ENCODE assay signal across 15 cellular contexts in the genomic region with DNA sequence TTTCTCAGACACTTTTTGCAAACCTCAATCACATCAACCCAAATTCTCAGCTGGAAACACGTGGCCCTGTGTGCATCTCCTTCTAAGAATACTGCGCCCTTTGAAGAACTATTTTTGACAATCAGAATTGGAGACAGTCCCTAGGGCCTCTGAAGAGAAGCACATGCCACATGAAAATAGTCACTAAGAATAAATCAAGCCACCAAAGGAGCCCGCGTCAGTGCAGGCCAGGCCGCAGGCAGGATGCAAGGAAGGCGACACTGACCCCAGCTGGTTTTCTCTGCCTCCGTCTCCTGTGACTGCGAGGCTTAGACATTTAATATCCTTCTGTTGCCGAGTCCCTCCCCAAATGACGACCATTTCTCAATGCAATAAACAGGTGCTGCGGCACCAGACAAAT.
A peak's percentile ranks its signal among the peaks of the same experiment; 100 is the strongest.
DNase-seq lines count a peak whose midpoint lies in the region; ATAC-seq, FAIRE-seq and TF ChIP-seq lines count a peak whose summit lies in the region.
"Had no signal": no experiment of that assay in that cellular context is flagged by ENCODE, and none has a peak within 500 bp of the region (broad histone marks: within the 10 kb centered on the region; RNA-seq: fewer than 3 reads in every experiment).

No MANE protein-coding gene starts in this region.

- H4K91ac ChIP-seq in H9 (ENCODE audit: insufficient read length, low read depth, low read length) = no peak overlapping the region
- H4K91ac ChIP-seq in H1 (replicated peaks; ENCODE audit: insufficient read length, low read length) = no peak overlapping the region

- no peak for ATAC-seq in GM18520 (IDR thresholded peaks at IDR 0.05; ENCODE audit: unreplicated experiment)

- H3K56ac ChIP-seq in H9 (ENCODE audit: insufficient read length, low read depth, low read length) (no peak overlapping the region), H1 (replicated peaks; ENCODE audit: insufficient read length, low read depth, low read length) (no peak overlapping the region)

- no peaks in the 10 kb centered on the region for H4K20me1 ChIP-seq in H9 (ENCODE audit: control insufficient read depth, insufficient read depth, insufficient read length)
- H4K20me1 ChIP-seq in H1 (replicated peaks in 1 of 2; ENCODE audit: control insufficient read depth in 1 of 2, insufficient read depth in 2 of 2, low read length in 2 of 2) = no peaks in the 10 kb centered on the region

- no peak overlapping the region for H2BK5ac ChIP-seq in H9 (ENCODE audit: insufficient read length, low read length)
- H2BK5ac ChIP-seq in H1 (ENCODE audit: low read depth, low read length) = no peak overlapping the region

- H3T11ph ChIP-seq in H9 (ENCODE audit: low read length) = no peak overlapping the region

- H3K14ac ChIP-seq in H9 (ENCODE audit: insufficient read depth, low read length) (no peak overlapping the region), H1 (ENCODE audit: insufficient read length) (no peak overlapping the region)

- no peak overlapping the region for H3K4me2 ChIP-seq in H9 (ENCODE audit: insufficient read depth, insufficient read length, low read length)
- H3K4me2 ChIP-seq in H1 (ENCODE audit: insufficient read depth in 1 of 2, low read depth in 2 of 2, low read length in 2 of 2) = no peak overlapping the region

- H3K79me1 ChIP-seq in H9 (ENCODE audit: insufficient read depth, low read depth, low read length, poor library complexity, severe bottlenecking) = no peaks in the 10 kb centered on the region
- H3K79me1 ChIP-seq in H1 (ENCODE audit: low read depth, low read length) = no peaks in the 10 kb centered on the region

- H3K27me3 Mint-ChIP-seq in H9 (ENCODE audit: low read depth) = no peaks in the 10 kb centered on the region; the same call in 1 of the 2 replicates
- H3K27me3 Mint-ChIP-seq in nephron (ENCODE audit: low read depth) = peaks cover 14% of the 10 kb centered on the region

- H3K23ac ChIP-seq in H9 (ENCODE audit: insufficient read length, low read depth, low read length) (no peak overlapping the region), H1 (ENCODE audit: insufficient read length) (no peak overlapping the region)

- FAIRE-seq in H1 (lab: Jason Lieb, UNC) (no peak), H54 (lab: Jason Lieb, UNC) (no peak)
- FAIRE-seq: keratinocyte had no signal

- peak; percentile 36 to 49 for TF ChIP-seq RAD21 in H1 (IDR thresholded peaks at IDR 0.05 in 1 of 2, conservative IDR thresholded peaks at IDR 0.05 in 1 of 2; ENCODE audit: low read depth in 2 of 2, low read length in 2 of 2)

- H3K9ac ChIP-seq in H9 (ENCODE audit: extremely low read depth, insufficient read length, low read length) (no peak overlapping the region), H1 (replicated peaks in 1 of 4; ENCODE audit: extremely low read depth in 1 of 4, low read depth in 3 of 4, low read length in 3 of 4) (no peak overlapping the region)

- H2AK5ac ChIP-seq in H9 (ENCODE audit: insufficient read length, low read length) = no peak overlapping the region
- H2AK5ac ChIP-seq in H1 (ENCODE audit: low read depth, low read length) = no peak overlapping the region

- H3K9me3 ChIP-seq in H9 (ENCODE audit: control insufficient read depth, low read depth, low read length) (no peaks in the 10 kb centered on the region), H1 (ENCODE audit: insufficient read depth in 2 of 2, low read depth in 1 of 2, low read length in 1 of 2) (no peaks in the 10 kb centered on the region)

- POLR2A ChIA-PET in H1 (lab: Charles Lee; ENCODE audit: partially characterized antibody) = interaction anchor here (0.5 kb wide), 1 partner anchor 35 kb away, joined by 3 read pairs; no protein-coding TSS in a partner anchor

- CTCF ChIA-PET in H1 (lab: Charles Lee; ENCODE audit: partially characterized antibody) = interaction anchor here (0.6 to 2.9 kb wide), 4 partner anchors 27 to 1220 kb away, joined by 3 to 7 read pairs (median 4); no protein-coding TSS in a partner anchor

- H2BK20ac ChIP-seq in H9 (ENCODE audit: low read depth, low read length, poor library complexity, severe bottlenecking) (no peak overlapping the region), H1 (ENCODE audit: low read length) (no peak overlapping the region)

- no peak for TF ChIP-seq EP300 in H1 (IDR thresholded peaks at IDR 0.05; ENCODE audit: borderline replicate concordance in 1 of 2, low read depth in 2 of 2, low read length in 2 of 2)

- H4K5ac ChIP-seq in H9 (ENCODE audit: insufficient read length, low read depth, low read length) (no peak overlapping the region), H1 (ENCODE audit: insufficient read length, low read depth, low read length) (no peak overlapping the region)

- no peak overlapping the region for H3K4me3 ChIP-seq in H1 (ENCODE audit: extremely low read depth in 1 of 4, insufficient read depth in 2 of 4, low read depth in 3 of 4, low read length in 4 of 4)

- H3K79me2 ChIP-seq in H9 (ENCODE audit: insufficient read depth, low read length) (no peaks in the 10 kb centered on the region), H1 (ENCODE audit: control insufficient read depth in 1 of 2, insufficient read depth in 2 of 2, low read length in 2 of 2) (no peaks in the 10 kb centered on the region)

- no CpG with 5 or more reads among the region's 11 CpGs for WGBS in H9 (ENCODE audit: extremely low coverage, insufficient read length, low lambda C conversion rate)
- 87% methylated on average over 11 of the region's 11 CpGs; no CpG with 5 or more reads in 1 of the 2 experiments for WGBS in H1 (ENCODE audit: extremely low coverage in 1 of 2, insufficient coverage in 1 of 2, insufficient read length in 1 of 2, insufficient replicate concordance in 2 of 2, low coverage in 1 of 2, low lambda C conversion rate in 2 of 2, missing lambda C conversion rate in 1 of 2), 2 experiments

- H3K36me3 Mint-ChIP-seq in H9 (ENCODE audit: insufficient read depth in 1 of 3, low read depth in 3 of 3) (no peaks in the 10 kb centered on the region), nephron (ENCODE audit: low read depth) (no peaks in the 10 kb centered on the region)

- H3K27ac ChIP-seq in H9 (ENCODE audit: insufficient read length, low read depth, low read length) = no peak overlapping the region
- H3K27ac ChIP-seq in H1 (ENCODE audit: low read depth, low read length) = no peak overlapping the region

- H3K9me3 Mint-ChIP-seq in H9 (no peaks in the 10 kb centered on the region; a peak in 1 of 5 replicates), nephron (no peaks in the 10 kb centered on the region)

- H3K18ac ChIP-seq in H9 (ENCODE audit: insufficient read length, low read depth, low read length) (no peak overlapping the region), H1 (ENCODE audit: extremely low read depth, low read length) (no peak overlapping the region)

- H2AFZ ChIP-seq in H9 (ENCODE audit: low read length) = no peak overlapping the region
- H2AFZ ChIP-seq in H1 (ENCODE audit: low read length) = peak overlapping the region; percentile 79

- H3K27ac Mint-ChIP-seq in H9 = no peak overlapping the region
- peak overlapping the region in 2 of 3 experiments; percentile 57 to 86 for H3K27ac Mint-ChIP-seq in nephron
- H3K27ac Mint-ChIP-seq: activated T-helper 2 cell treated with anti-CD3 and anti-CD28 coated beads, Interferon-gamma antibody, Interleukin-2, Interleukin-4, amounts not matched to agents 10 μg/mL and 5 μg/mL and 100 μg/mL, durations not matched to agents 14 hours and 24 hours and 36 hours had no signal

- H2BK12ac ChIP-seq in H9 (ENCODE audit: insufficient read length, low read depth, low read length) (no peak overlapping the region), H1 (ENCODE audit: low read depth, low read length) (no peak overlapping the region)

- no peak overlapping the region for H3K4me3 Mint-ChIP-seq in H9
- peak overlapping the region in 1 of 3 experiments; percentile 15 for H3K4me3 Mint-ChIP-seq in nephron

- peaks cover 3 to 13% of the 10 kb centered on the region in 2 experiments for H3K4me1 Mint-ChIP-seq in H9
- H3K4me1 Mint-ChIP-seq in nephron = peaks cover 26% of the 10 kb centered on the region

- DNase-seq in AG08395 (ENCODE audit: low spot score) = peak; percentile 48
- peak; percentile 41 for DNase-seq in H9
- peak in 1 of 2 experiments; percentile 47 for DNase-seq in H1 (ENCODE audit: low read depth in 1 of 2, low spot score in 2 of 2)
- DNase-seq in H54 (ENCODE audit: insufficient read length, low spot score) = no peak
- DNase-seq in COLO829 (ENCODE audit: low spot score) = no peak
- DNase-seq in NCI-H510A treated with DMSO at 0.1 percent for 48 hours (lab: John Stamatoyannopoulos, UW) = no peak
- DNase-seq: activated CD4-positive, alpha-beta T cell treated with anti-CD3 and anti-CD28 coated beads for 1 hour; COR-L47; NCI-H1694; stimulated activated CD4-positive, alpha-beta T cell treated with anti-CD3 and anti-CD28 coated beads, Interleukin-4, amount 100 ng/mL, for 4 hours; T-helper 2 cell had no signal

- H3K27me3 ChIP-seq in H9 (ENCODE audit: insufficient read depth, low read length) (no peaks in the 10 kb centered on the region), H1 (replicated peaks in 1 of 4; ENCODE audit: control insufficient read depth in 3 of 4, extremely low read depth in 1 of 4, insufficient read depth in 3 of 4, low read length in 3 of 4) (no peaks in the 10 kb centered on the region)

- no peaks in the 10 kb centered on the region for H3K36me3 ChIP-seq in H1 (ENCODE audit: control insufficient read depth in 2 of 4, insufficient read depth in 4 of 4, low read length in 3 of 4)

- TF ChIP-seq CTCF in H9 (conservative IDR thresholded peaks at IDR 0.05) = peak; percentile 19; the same call in 1 of the 3 replicates
- peak in 2 of 3 experiments; percentile 10 to 12; a peak in 2 of 4 replicates for TF ChIP-seq CTCF in H1 (IDR thresholded peaks at IDR 0.05; ENCODE audit: control extremely low read depth in 1 of 3, insufficient read depth in 1 of 3, low read depth in 1 of 3, low read length in 3 of 3)
- TF ChIP-seq CTCF in nephron (IDR thresholded peaks at IDR 0.05; ENCODE audit: unreplicated experiment in 3 of 3) = peak in 1 of 3 experiments; percentile 17

- H4K8ac ChIP-seq in H9 (replicated peaks; ENCODE audit: insufficient read length, low read depth, low read length) = no peak overlapping the region
- H4K8ac ChIP-seq in H1 (ENCODE audit: extremely low read depth, insufficient read depth, low read length) = no peak overlapping the region

- H3K4me1 ChIP-seq in H9 (ENCODE audit: insufficient read depth, low read length) (no peaks in the 10 kb centered on the region), H1 (replicated peaks in 1 of 4; ENCODE audit: control insufficient read depth in 3 of 4, insufficient read depth in 4 of 4, low read length in 3 of 4) (0 out of 7 replicates have a peak, but pooled peaks cover 0 to 2% (median 0%) of the 10 kb centered on the region in 4 experiments)

- H2BK120ac ChIP-seq in H9 (ENCODE audit: low read depth, low read length, poor library complexity, severe bottlenecking) (no peak overlapping the region), H1 (replicated peaks; ENCODE audit: low read depth, low read length) (no peak overlapping the region)

- H2BK15ac ChIP-seq in H9 (ENCODE audit: low read depth, low read length) (no peak overlapping the region), H1 (ENCODE audit: low read length) (no peak overlapping the region)

- TF ChIP-seq POLR2A in H1 (IDR thresholded peaks at IDR 0.05; ENCODE audit: control extremely low read depth in 1 of 2, low read depth in 2 of 2, low read length in 2 of 2) = no peak
- no peak for TF ChIP-seq POLR2A in H54 (IDR thresholded peaks at IDR 0.05; ENCODE audit: low read depth, low read length)

- H3K23me2 ChIP-seq in H9 (ENCODE audit: insufficient read length, low read depth, low read length, poor library complexity, severe bottlenecking) = no peaks in the 10 kb centered on the region
- no peaks in the 10 kb centered on the region for H3K23me2 ChIP-seq in H1 (ENCODE audit: low read depth, low read length)

- H3K4ac ChIP-seq in H9 (ENCODE audit: low read depth, low read length) = no peak overlapping the region
- H3K4ac ChIP-seq in H1 (replicated peaks; ENCODE audit: insufficient read length, low read depth, low read length) = no peak overlapping the region

Comparison
In these comparisons a context has a peak if more than half of its experiments do, and no peak if none do; other contexts are left out.
1. DNase-seq: peak in AG08395 (single experiment) and H9 (single experiment); none in H54 (single experiment), COLO829 (single experiment) and NCI-H510A treated with DMSO at 0.1 percent for 48 hours (single experiment).
2. H3K27ac Mint-ChIP-seq: peak in nephron (2 of 3); none in H9 (0 of 3).